Comparison of ENCODE assay signal across 17 cellular contexts in genomic region chr21:28554660-28555475, GRCh38.
A peak's percentile ranks its signal among the peaks of the same experiment; 100 is the strongest.
DNase-seq lines count a peak whose midpoint lies in the region; ATAC-seq, FAIRE-seq and TF ChIP-seq lines count a peak whose summit lies in the region.
"Had no signal": no experiment of that assay in that cellular context is flagged by ENCODE, and none has a peak within 500 bp of the region (broad histone marks: within the 10 kb centered on the region; RNA-seq: fewer than 3 reads in every experiment).

No MANE protein-coding gene starts in this region.

- TF ChIP-seq CTCF in AG10803 (conservative IDR thresholded peaks at IDR 0.05; ENCODE audit: low read length) (no peak), HEK293 (tag by site-specific recombination; IDR thresholded peaks at IDR 0.05) (no peak), WERI-Rb-1 (IDR thresholded peaks at IDR 0.05; ENCODE audit: low read depth, low read length) (no peak), PC-3 (conservative IDR thresholded peaks at IDR 0.05; ENCODE audit: low read depth, low read length) (no peak), D721Med (IDR thresholded peaks at IDR 0.05; ENCODE audit: insufficient read depth, missing control alignments) (no peak)

- H3K4me2 ChIP-seq in PC-3 (ENCODE audit: low read length): no peak overlapping the region

- no peak for FAIRE-seq in D721Med (lab: Jason Lieb, UNC)
- FAIRE-seq: pancreas had no signal

- H3K4me1 ChIP-seq in HEK293 (ENCODE audit: control insufficient read depth, insufficient read depth, low read length) (no peaks in the 10 kb centered on the region), PC-3 (ENCODE audit: insufficient read depth, low read length) (peaks cover 18% of the 10 kb centered on the region)
- H3K4me1 ChIP-seq: pancreas had no signal

- no peaks in the 10 kb centered on the region for H3K27me3 Mint-ChIP-seq in activated naive CD4-positive, alpha-beta T cell treated with anti-CD3 and anti-CD28 coated beads, Interleukin-2, amount 10 ng/mL, durations not matched to agents 7 days and 5 days
- H3K27me3 Mint-ChIP-seq in activated CD4-positive, alpha-beta T cell treated with anti-CD3 and anti-CD28 coated beads, Interleukin-2, amount 10 ng/mL, durations not matched to agents 7 days and 5 days: no peaks in the 10 kb centered on the region
- H3K27me3 Mint-ChIP-seq: activated CD4-positive, alpha-beta memory T cell treated with anti-CD3 and anti-CD28 coated beads, Interleukin-2, amount 10 ng/mL, durations not matched to agents 7 days and 5 days; stimulated activated naive B cell treated with anti-CD40 and anti-IgM and Interleukin-4, amounts not matched to agents 10 μg/mL and 1 μg/mL and 100 μg/mL, for 72 hours had no signal

- DNase-seq in AG10803 (ENCODE audit: low read depth) (peak; percentile 58), WERI-Rb-1 (peak; percentile 50), islet precursor cell (peak; percentile 86), PC-3 (no peak), D721Med (ENCODE audit: insufficient read length, low spot score) (no peak)
- DNase-seq in activated naive CD4-positive, alpha-beta T cell treated with anti-CD3 and anti-CD28 coated beads, Interleukin-2, amount 10 ng/mL, durations not matched to agents 7 days and 5 days: no peak
- DNase-seq in activated CD4-positive, alpha-beta T cell treated with anti-CD3 and anti-CD28 coated beads, Interleukin-2, amount 10 ng/mL, durations not matched to agents 7 days and 5 days: no peak
- DNase-seq: activated CD4-positive, alpha-beta memory T cell treated with anti-CD3 and anti-CD28 coated beads, Interleukin-2, amount 10 ng/mL, durations not matched to agents 7 days and 5 days; head of caudate nucleus; left cardiac atrium; mucosa of descending colon; NCI-H446 treated with DMSO at 0.1 percent for 48 hours; pancreas; stimulated activated naive B cell treated with anti-CD40 and anti-IgM and Interleukin-4, amounts not matched to agents 10 μg/mL and 1 μg/mL and 100 μg/mL, for 72 hours had no signal

- intact Hi-C loops in PC-3 (cut with micrococcal nuclease): no loop called here

- H3F3A ChIP-seq in PC-3 (ENCODE audit: low read length, unreplicated experiment): no peaks in the 10 kb centered on the region

- H3K36me3 ChIP-seq in HEK293 (ENCODE audit: control insufficient read depth in 2 of 2, insufficient read depth in 1 of 2, low read length in 2 of 2): no peaks in the 10 kb centered on the region
- no peaks in the 10 kb centered on the region for H3K36me3 ChIP-seq in WERI-Rb-1
- no peaks in the 10 kb centered on the region for H3K36me3 ChIP-seq in PC-3 (ENCODE audit: low read depth, low read length)
- H3K36me3 ChIP-seq: pancreas had no signal

- no peak overlapping the region for H3K4me3 Mint-ChIP-seq in activated naive CD4-positive, alpha-beta T cell treated with anti-CD3 and anti-CD28 coated beads, Interleukin-2, amount 10 ng/mL, durations not matched to agents 7 days and 5 days
- H3K4me3 Mint-ChIP-seq in activated CD4-positive, alpha-beta T cell treated with anti-CD3 and anti-CD28 coated beads, Interleukin-2, amount 10 ng/mL, durations not matched to agents 7 days and 5 days: no peak overlapping the region
- H3K4me3 Mint-ChIP-seq: activated CD4-positive, alpha-beta memory T cell treated with anti-CD3 and anti-CD28 coated beads, Interleukin-2, amount 10 ng/mL, durations not matched to agents 7 days and 5 days; stimulated activated naive B cell treated with anti-CD40 and anti-IgM and Interleukin-4, amounts not matched to agents 10 μg/mL and 1 μg/mL and 100 μg/mL, for 72 hours; type B pancreatic cell had no signal

- no peaks in the 10 kb centered on the region for H4K20me1 ChIP-seq in PC-3 (ENCODE audit: low read length)

- H3K9me3 Mint-ChIP-seq in activated naive CD4-positive, alpha-beta T cell treated with anti-CD3 and anti-CD28 coated beads, Interleukin-2, amount 10 ng/mL, durations not matched to agents 7 days and 5 days: peaks cover 3% of the 10 kb centered on the region
- peaks cover 4% of the 10 kb centered on the region for H3K9me3 Mint-ChIP-seq in activated CD4-positive, alpha-beta T cell treated with anti-CD3 and anti-CD28 coated beads, Interleukin-2, amount 10 ng/mL, durations not matched to agents 7 days and 5 days
- H3K9me3 Mint-ChIP-seq: activated CD4-positive, alpha-beta memory T cell treated with anti-CD3 and anti-CD28 coated beads, Interleukin-2, amount 10 ng/mL, durations not matched to agents 7 days and 5 days had no signal

- no peaks in the 10 kb centered on the region for H3K9me2 ChIP-seq in PC-3 (replicated peaks; ENCODE audit: low read length)

- no peak for ATAC-seq in PC-3
- ATAC-seq: left cardiac atrium; mucosa of descending colon; pancreas; stimulated activated naive B cell treated with anti-CD40 and anti-IgM and Interleukin-4, amounts not matched to agents 10 μg/mL and 1 μg/mL and 100 μg/mL, for 72 hours had no signal

- H3K79me2 ChIP-seq in PC-3 (ENCODE audit: low read length): no peaks in the 10 kb centered on the region

- no peaks in the 10 kb centered on the region for H3K27me3 ChIP-seq in WERI-Rb-1 (ENCODE audit: insufficient read depth, low read depth, severe bottlenecking)
- H3K27me3 ChIP-seq in PC-3 (ENCODE audit: low read length): no peaks in the 10 kb centered on the region
- H3K27me3 ChIP-seq: pancreas had no signal

- BruUV-seq in PC-3 (replicated peaks; lab: Mats Ljungman, UMichigan): no TSS peak

- H3K4me1 Mint-ChIP-seq in activated naive CD4-positive, alpha-beta T cell treated with anti-CD3 and anti-CD28 coated beads, Interleukin-2, amount 10 ng/mL, durations not matched to agents 7 days and 5 days: no peaks in the 10 kb centered on the region
- no peaks in the 10 kb centered on the region for H3K4me1 Mint-ChIP-seq in activated CD4-positive, alpha-beta T cell treated with anti-CD3 and anti-CD28 coated beads, Interleukin-2, amount 10 ng/mL, durations not matched to agents 7 days and 5 days
- H3K4me1 Mint-ChIP-seq: activated CD4-positive, alpha-beta memory T cell treated with anti-CD3 and anti-CD28 coated beads, Interleukin-2, amount 10 ng/mL, durations not matched to agents 7 days and 5 days; stimulated activated naive B cell treated with anti-CD40 and anti-IgM and Interleukin-4, amounts not matched to agents 10 μg/mL and 1 μg/mL and 100 μg/mL, for 72 hours had no signal

- H3K9me3 ChIP-seq in HEK293 (ENCODE audit: control insufficient read depth, insufficient read depth, low read depth, low read length): no peaks in the 10 kb centered on the region
- H3K9me3 ChIP-seq in WERI-Rb-1 (ENCODE audit: severe bottlenecking): peaks cover 3% of the 10 kb centered on the region
- no peaks in the 10 kb centered on the region for H3K9me3 ChIP-seq in PC-3 (ENCODE audit: low read length)
- H3K9me3 ChIP-seq: pancreas had no signal

- H3K27ac Mint-ChIP-seq in activated naive CD4-positive, alpha-beta T cell treated with anti-CD3 and anti-CD28 coated beads, Interleukin-2, amount 10 ng/mL, durations not matched to agents 7 days and 5 days: no peak overlapping the region
- H3K27ac Mint-ChIP-seq in activated CD4-positive, alpha-beta T cell treated with anti-CD3 and anti-CD28 coated beads, Interleukin-2, amount 10 ng/mL, durations not matched to agents 7 days and 5 days: no peak overlapping the region
- H3K27ac Mint-ChIP-seq: activated CD4-positive, alpha-beta memory T cell treated with anti-CD3 and anti-CD28 coated beads, Interleukin-2, amount 10 ng/mL, durations not matched to agents 7 days and 5 days; stimulated activated naive B cell treated with anti-CD40 and anti-IgM and Interleukin-4, amounts not matched to agents 10 μg/mL and 1 μg/mL and 100 μg/mL, for 72 hours; type B pancreatic cell had no signal

- H3K27ac ChIP-seq in HEK293 (ENCODE audit: extremely low read depth, low read depth, low read length): no peak overlapping the region
- H3K27ac ChIP-seq in WERI-Rb-1: no peak overlapping the region
- no peak overlapping the region for H3K27ac ChIP-seq in PC-3 (ENCODE audit: low read length)
- H3K27ac ChIP-seq: HL-60, pancreas had no signal

- no peak overlapping the region for H3K4me3 ChIP-seq in AG10803 (ENCODE audit: low read length)
- H3K4me3 ChIP-seq in HEK293 (ENCODE audit: low read depth, low read length): no peak overlapping the region
- H3K4me3 ChIP-seq in WERI-Rb-1 (ENCODE audit: low read depth, low read length): peak overlapping the region; percentile 11; the same call in 1 of the 2 replicates
- no peak overlapping the region for H3K4me3 ChIP-seq in PC-3 (ENCODE audit: low read length)
- H3K4me3 ChIP-seq: mucosa of descending colon, pancreas had no signal

- H3K9ac ChIP-seq in PC-3 (ENCODE audit: low read length): no peak overlapping the region

- H2AFZ ChIP-seq in PC-3 (ENCODE audit: low read length): no peak overlapping the region

- H3K36me3 Mint-ChIP-seq in activated naive CD4-positive, alpha-beta T cell treated with anti-CD3 and anti-CD28 coated beads, Interleukin-2, amount 10 ng/mL, durations not matched to agents 7 days and 5 days: no peaks in the 10 kb centered on the region
- H3K36me3 Mint-ChIP-seq in activated CD4-positive, alpha-beta T cell treated with anti-CD3 and anti-CD28 coated beads, Interleukin-2, amount 10 ng/mL, durations not matched to agents 7 days and 5 days (ENCODE audit: low read depth): peaks cover 2% of the 10 kb centered on the region
- H3K36me3 Mint-ChIP-seq: type B pancreatic cell had no signal

- CTCF ChIA-PET in HEK293 (lab: Yijun Ruan, JAX) (no interaction called here), PC-3 (lab: Charles Lee) (no interaction called here)
- CTCF ChIA-PET in activated naive CD4-positive, alpha-beta T cell treated with anti-CD3 and anti-CD28 coated beads, Interleukin-2, amount 10 ng/mL, durations not matched to agents 7 days and 5 days (lab: Charles Lee): no interaction called here
- CTCF ChIA-PET in activated CD4-positive, alpha-beta T cell treated with anti-CD3 and anti-CD28 coated beads, Interleukin-2, amount 10 ng/mL, durations not matched to agents 7 days and 5 days (lab: Charles Lee): no interaction called here

- POLR2A ChIA-PET in HEK293 (lab: Yijun Ruan, JAX): no interaction called here
- POLR2A ChIA-PET in activated CD4-positive, alpha-beta T cell treated with anti-CD3 and anti-CD28 coated beads, Interleukin-2, amount 10 ng/mL, durations not matched to agents 7 days and 5 days (lab: Charles Lee): no interaction called here
- POLR2A ChIA-PET in PC-3 (lab: Charles Lee; ENCODE audit: unreplicated experiment): no interaction called here

TF ChIP-seq in HEK293, 187 proteins besides CTCF, POLR2A, EP300 and RAD21 (continues in another document):
- TF ChIP-seq ZNF2 (tag by site-specific recombination; IDR thresholded peaks at IDR 0.05) (no peak), ZIC2 (tag by site-specific recombination; IDR thresholded peaks at IDR 0.05) (0 out of 2 replicates have a peak, but pooled peaks have one; percentile 13), SETDB1 (IDR thresholded peaks at IDR 0.05; ENCODE audit: insufficient read length, low read length) (no peak), ZNF394 (tag by site-specific recombination; IDR thresholded peaks at IDR 0.05; ENCODE audit: borderline replicate concordance) (no peak)

Comparison
In these comparisons a context has a peak if more than half of its experiments do, and no peak if none do; other contexts are left out.
1. DNase-seq: peak in AG10803 (single experiment), WERI-Rb-1 (single experiment) and islet precursor cell (single experiment); none in activated naive CD4-positive, alpha-beta T cell treated with anti-CD3 and anti-CD28 coated beads, Interleukin-2, amount 10 ng/mL, durations not matched to agents 7 days and 5 days (single experiment), activated CD4-positive, alpha-beta T cell treated with anti-CD3 and anti-CD28 coated beads, Interleukin-2, amount 10 ng/mL, durations not matched to agents 7 days and 5 days (single experiment), PC-3 (single experiment) and D721Med (single experiment).